ENCODE assay signal across 9 cellular contexts in the genomic region with DNA sequence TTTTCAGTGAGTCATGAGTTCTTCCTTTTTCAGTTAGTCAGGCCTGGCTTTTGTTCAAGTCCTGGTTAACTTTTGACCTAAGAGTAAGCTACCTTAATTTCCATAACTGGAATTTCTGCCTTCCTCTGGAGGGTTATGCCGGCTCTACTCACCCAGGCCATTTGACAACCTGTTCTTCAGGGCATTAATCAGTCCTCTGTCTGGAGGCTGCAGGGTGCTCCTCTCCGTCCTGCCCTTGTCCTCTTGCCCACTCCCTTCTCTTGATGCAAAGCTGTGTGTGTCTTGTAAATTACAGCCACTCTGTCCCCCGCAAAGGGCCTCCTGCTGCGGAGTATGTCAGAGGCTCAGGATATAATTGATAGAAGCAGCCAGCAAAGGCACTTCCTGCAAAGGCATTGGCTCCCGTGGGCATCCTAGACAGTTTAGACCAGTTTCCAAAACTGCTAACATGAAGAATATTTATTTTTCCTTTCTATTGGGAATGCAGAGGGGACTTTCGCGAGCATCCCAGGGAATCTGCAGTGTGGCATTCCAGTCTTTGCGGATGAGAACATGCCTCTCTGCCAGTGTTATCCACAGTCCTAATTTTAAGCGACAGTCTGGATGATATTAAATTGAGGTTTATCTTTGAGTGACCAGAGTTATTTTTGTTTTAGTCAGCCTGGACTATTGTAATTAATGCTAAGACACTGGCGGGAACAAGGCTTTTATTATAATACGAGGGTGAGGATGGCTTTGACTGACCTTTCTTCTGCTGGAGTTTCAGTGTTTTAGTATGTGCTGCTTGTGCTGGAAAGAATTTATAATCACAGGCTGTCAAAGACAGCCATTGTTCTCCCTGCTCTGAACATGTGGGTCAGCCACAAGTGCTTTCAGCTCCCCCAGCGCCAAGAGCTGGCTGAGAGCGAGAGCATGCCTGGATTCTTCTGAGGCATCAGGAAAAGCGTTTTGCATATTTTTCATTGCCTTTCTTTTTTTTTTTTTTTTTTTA.
DNase-seq lines count a peak whose midpoint lies in the region; ATAC-seq and TF ChIP-seq lines count a peak whose summit lies in the region.
"Had no signal": no experiment of that assay in that cellular context is flagged by ENCODE, and none has a peak within 500 bp of the region (broad histone marks: within the 10 kb centered on the region; RNA-seq: fewer than 3 reads in every experiment).

No MANE protein-coding gene starts in this region.

- H3K9ac ChIP-seq in skeletal muscle tissue (ENCODE audit: low read depth in 1 of 3, low read length in 3 of 3), result no peak overlapping the region

- H3K4me3 Mint-ChIP-seq in immature natural killer cell, result no peak overlapping the region
- H3K4me3 Mint-ChIP-seq: activated CD4-positive, alpha-beta memory T cell treated with anti-CD3 and anti-CD28 coated beads, Interleukin-2, amount 10 ng/mL, durations not matched to agents 7 days and 5 days had no signal

- H3K36me3 Mint-ChIP-seq in immature natural killer cell, result no peaks in the 10 kb centered on the region

- peaks cover 7 to 25% (median 20%) of the 10 kb centered on the region in 3 donors for H3K36me3 ChIP-seq in skeletal muscle tissue (ENCODE audit: control insufficient read depth in 3 of 3, insufficient read depth in 3 of 3, low read length in 3 of 3)

- peaks cover 10 to 13% (median 12%) of the 10 kb centered on the region in 3 donors for H3K4me1 ChIP-seq in skeletal muscle tissue (ENCODE audit: control insufficient read depth in 3 of 3, insufficient read depth in 3 of 3, low read length in 3 of 3)

- no peak overlapping the region for H3K27ac Mint-ChIP-seq in immature natural killer cell
- H3K27ac Mint-ChIP-seq: activated CD4-positive, alpha-beta memory T cell treated with anti-CD3 and anti-CD28 coated beads, Interleukin-2, amount 10 ng/mL, durations not matched to agents 7 days and 5 days had no signal

- POLR2A ChIA-PET in HEK293T (lab: Yijun Ruan, JAX), result no interaction called here

- H3K27ac ChIP-seq in skeletal muscle tissue (ENCODE audit: low read depth, low read length), result peak overlapping the region; percentile 26

- H3K27me3 Mint-ChIP-seq in immature natural killer cell (ENCODE audit: low read depth in 3 of 3), result peaks cover 0 to 3% (median 0%) of the 10 kb centered on the region in 3 donors
- H3K27me3 Mint-ChIP-seq: activated CD4-positive, alpha-beta memory T cell treated with anti-CD3 and anti-CD28 coated beads, Interleukin-2, amount 10 ng/mL, durations not matched to agents 7 days and 5 days had no signal

- CTCF ChIA-PET in HEK293T (lab: Yijun Ruan, JAX), result no interaction called here

- no peak for ATAC-seq in GM21423 (IDR thresholded peaks at IDR 0.05; ENCODE audit: unreplicated experiment)
- ATAC-seq in GM18519 (IDR thresholded peaks at IDR 0.05; ENCODE audit: low FRiP score, unreplicated experiment), result no peak

- DNase-seq in HEK293T (ENCODE audit: extremely low spot score) (peak; percentile 15), astrocyte of the hippocampus (ENCODE audit: low read depth, low spot score) (peak; percentile 94), iPS-NIHi7 (ENCODE audit: extremely low spot score) (peak; percentile 34), NCI-H1694 (lab: John Stamatoyannopoulos, UW) (no peak), immature natural killer cell (no peak)
- DNase-seq: activated CD4-positive, alpha-beta memory T cell treated with anti-CD3 and anti-CD28 coated beads, Interleukin-2, amount 10 ng/mL, durations not matched to agents 7 days and 5 days had no signal

- no peaks in the 10 kb centered on the region for H3K9me3 ChIP-seq in skeletal muscle tissue (ENCODE audit: control insufficient read depth in 3 of 3, low read length in 3 of 3)

- H3K4me1 Mint-ChIP-seq in immature natural killer cell, result no peaks in the 10 kb centered on the region
- H3K4me1 Mint-ChIP-seq: activated CD4-positive, alpha-beta memory T cell treated with anti-CD3 and anti-CD28 coated beads, Interleukin-2, amount 10 ng/mL, durations not matched to agents 7 days and 5 days had no signal

- H3K9me3 Mint-ChIP-seq in immature natural killer cell, result peaks cover 0 to 9% (median 2%) of the 10 kb centered on the region in 6 donors
- H3K9me3 Mint-ChIP-seq: activated CD4-positive, alpha-beta memory T cell treated with anti-CD3 and anti-CD28 coated beads, Interleukin-2, amount 10 ng/mL, durations not matched to agents 7 days and 5 days had no signal

- H3K27me3 ChIP-seq in skeletal muscle tissue (ENCODE audit: control insufficient read depth in 3 of 3, insufficient read depth in 3 of 3, low read length in 3 of 3), result no peaks in the 10 kb centered on the region

- peak overlapping the region in 1 of 3 donors; percentile 8 for H3K4me3 ChIP-seq in skeletal muscle tissue (ENCODE audit: low read length in 3 of 3)

TF ChIP-seq in HEK293T, 16 proteins besides CTCF, POLR2A, EP300 and RAD21:
- TF ChIP-seq, protein P1, sequence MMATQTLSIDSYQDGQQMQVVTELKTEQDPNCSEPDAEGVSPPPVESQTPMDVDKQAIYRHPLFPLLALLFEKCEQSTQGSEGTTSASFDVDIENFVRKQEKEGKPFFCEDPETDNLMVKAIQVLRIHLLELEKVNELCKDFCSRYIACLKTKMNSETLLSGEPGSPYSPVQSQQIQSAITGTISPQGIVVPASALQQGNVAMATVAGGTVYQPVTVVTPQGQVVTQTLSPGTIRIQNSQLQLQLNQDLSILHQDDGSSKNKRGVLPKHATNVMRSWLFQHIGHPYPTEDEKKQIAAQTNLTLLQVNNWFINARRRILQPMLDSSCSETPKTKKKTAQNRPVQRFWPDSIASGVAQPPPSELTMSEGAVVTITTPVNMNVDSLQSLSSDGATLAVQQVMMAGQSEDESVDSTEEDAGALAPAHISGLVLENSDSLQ (IDR thresholded peaks at IDR 0.05), result 0 out of 2 replicates have a peak, but pooled peaks have one; percentile 15
- no peak for TF ChIP-seq TARDBP (IDR thresholded peaks at IDR 0.05)

Comparison
In these comparisons a context has a peak if more than half of its experiments do, and no peak if none do; other contexts are left out.
1. DNase-seq: peak in HEK293T (single experiment), astrocyte of the hippocampus (single experiment) and iPS-NIHi7 (single experiment); none in NCI-H1694 (single experiment) and immature natural killer cell (0 of 3).